In genomic region chr14:76647699-76648298, GRCh38 we compare ENCODE assay signal across 8 cellular contexts.
DNase-seq lines count a peak whose midpoint lies in the region; ATAC-seq and TF ChIP-seq lines count a peak whose summit lies in the region.

No MANE protein-coding gene starts in this region.

- H3K27me3 ChIP-seq in OCI-LY3 (ENCODE audit: low read depth, low read length) (peaks cover 23% of the 10 kb centered on the region), upper lobe of right lung (no peaks in the 10 kb centered on the region)

- H3K9me3 ChIP-seq in OCI-LY3 (ENCODE audit: insufficient read depth, low read length) (no peaks in the 10 kb centered on the region), upper lobe of right lung (no peaks in the 10 kb centered on the region)

- no peaks in the 10 kb centered on the region for H3K36me3 ChIP-seq in OCI-LY3 (replicated peaks; ENCODE audit: low read depth, low read length)
- H3K36me3 ChIP-seq in upper lobe of right lung, result no peaks in the 10 kb centered on the region

- no peak overlapping the region for H3K9ac ChIP-seq in OCI-LY3 (ENCODE audit: low read length)

- no peaks in the 10 kb centered on the region for H3K79me2 ChIP-seq in OCI-LY3 (ENCODE audit: low read length)

- intact Hi-C loops in upper lobe of right lung (cut with DNase I), result no loop called here

- TF ChIP-seq CTCF in OCI-LY3 (IDR thresholded peaks at IDR 0.05; ENCODE audit: low read depth, low read length) (peak; percentile 87), upper lobe of right lung (IDR thresholded peaks at IDR 0.05) (peak; percentile 75)

- H3K4me1 ChIP-seq in OCI-LY3 (ENCODE audit: low read length), result no peaks in the 10 kb centered on the region
- no peaks in the 10 kb centered on the region for H3K4me1 ChIP-seq in upper lobe of right lung

- peak; percentile 2 for DNase-seq in stimulated activated CD4-positive, alpha-beta T cell treated with anti-CD3 and anti-CD28 coated beads, Interleukin-12 subunit alpha, Interleukin-12 subunit beta, amount 100 ng/mL, for 4 hours
- no peak for DNase-seq in stimulated activated CD4-positive, alpha-beta T cell treated with anti-CD3 and anti-CD28 coated beads, Interleukin-4, amount 100 ng/mL, for 4 hours
- DNase-seq in Jurkat, Clone E6-1 (ENCODE audit: low read depth, low spot score), result peak; percentile 42
- DNase-seq in cerebellum (ENCODE audit: low spot score) (peak; percentile 32), left lobe of liver (ENCODE audit: low spot score) (no peak), upper lobe of right lung (no peak)

- H3K4me2 ChIP-seq in OCI-LY3 (ENCODE audit: low read length), result no peak overlapping the region

- no peak overlapping the region for H3K27ac ChIP-seq in OCI-LY3 (ENCODE audit: low read length)
- H3K27ac ChIP-seq in upper lobe of right lung, result no peak overlapping the region

- ATAC-seq in left lobe of liver, result peak; percentile 94
- peak; percentile 82 for ATAC-seq in upper lobe of right lung
- ATAC-seq in GM19351 (IDR thresholded peaks at IDR 0.05; ENCODE audit: unreplicated experiment), result no peak

- H2AFZ ChIP-seq in OCI-LY3 (ENCODE audit: low read depth, low read length), result no peak overlapping the region

- H4K20me1 ChIP-seq in OCI-LY3 (ENCODE audit: insufficient read depth, low read length), result no peaks in the 10 kb centered on the region

- H3K4me3 ChIP-seq in Jurkat, Clone E6-1 (ENCODE audit: low read length), result no peak overlapping the region
- H3K4me3 ChIP-seq in OCI-LY3 (ENCODE audit: low read length), result no peak overlapping the region
- H3K4me3 ChIP-seq in upper lobe of right lung, result no peak overlapping the region

Comparison
In these comparisons a context has a peak if more than half of its experiments do, and no peak if none do; other contexts are left out.
1. DNase-seq: peak in stimulated activated CD4-positive, alpha-beta T cell treated with anti-CD3 and anti-CD28 coated beads, Interleukin-12 subunit alpha, Interleukin-12 subunit beta, amount 100 ng/mL, for 4 hours (single experiment), Jurkat, Clone E6-1 (single experiment) and cerebellum (single experiment); none in stimulated activated CD4-positive, alpha-beta T cell treated with anti-CD3 and anti-CD28 coated beads, Interleukin-4, amount 100 ng/mL, for 4 hours (0 of 2), left lobe of liver (single experiment) and upper lobe of right lung (single experiment).